Comparison of ENCODE assay signal across 8 cellular contexts in the genomic region with DNA sequence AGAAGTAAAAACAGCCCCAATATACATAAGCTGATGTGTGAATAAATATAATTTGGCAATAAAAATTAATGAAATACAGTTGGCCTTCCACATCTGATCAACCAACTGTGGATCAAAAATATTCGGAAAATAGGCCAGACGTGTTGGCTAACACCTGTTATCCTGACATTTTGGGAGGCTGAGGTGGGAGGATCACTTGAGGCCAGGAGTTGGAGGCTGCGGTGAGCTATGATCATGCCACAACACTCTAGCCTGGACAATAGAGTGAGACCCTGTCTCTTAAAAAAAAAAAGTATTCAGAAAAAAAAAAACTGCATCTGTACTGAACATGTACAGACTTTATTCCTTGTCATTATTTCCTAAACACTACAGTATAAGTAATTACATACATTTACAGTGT.
"Had no signal": no experiment of that assay in that cellular context is flagged by ENCODE, and none has a peak within 500 bp of the region (broad histone marks: within the 10 kb centered on the region; RNA-seq: fewer than 3 reads in every experiment).

No MANE protein-coding gene starts in this region.

- DNase-seq: GDM1, GF-D8 had no signal

- ATAC-seq: GM12878 had no signal

- FAIRE-seq: G401.6, GM12878, GM12891, GM12892, GM18507, GM19239 had no signal

- H3K4me3 ChIP-seq: GM12878 had no signal
